ENCODE assay signal across 7 cellular contexts in the genomic region with DNA sequence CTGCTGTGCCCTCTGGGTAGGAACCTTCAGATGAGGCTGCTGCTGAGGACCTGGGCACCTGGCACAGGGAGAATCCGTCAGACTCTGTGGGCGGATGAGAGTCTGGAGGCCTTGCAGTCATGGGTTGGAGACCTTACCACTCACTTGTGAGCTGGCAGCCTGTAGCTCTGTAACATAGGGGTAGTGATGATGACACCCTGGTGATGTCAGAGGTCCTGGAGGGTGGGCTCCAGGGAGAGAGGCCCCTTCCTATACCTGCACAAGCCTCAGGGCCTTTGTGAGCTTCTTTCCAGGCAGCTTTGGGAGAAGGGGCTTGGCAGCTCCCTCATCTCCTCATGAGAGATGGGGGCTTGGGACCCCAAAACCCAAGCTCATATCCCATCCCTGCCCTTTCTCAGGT. TPM values are rescaled to one million over a fixed set of nuclear protein-coding genes. Genes with fewer than 3 reads are reported as not detected.
DNase-seq lines count a peak whose midpoint lies in the region; ATAC-seq and TF ChIP-seq lines count a peak whose summit lies in the region.
"Had no signal": no experiment of that assay in that cellular context is flagged by ENCODE, and none has a peak within 500 bp of the region (broad histone marks: within the 10 kb centered on the region; RNA-seq: fewer than 3 reads in every experiment).

No MANE protein-coding gene starts in this region.

- H3K9me3 Mint-ChIP-seq in activated T-cell treated with anti-CD3 and anti-CD28 coated beads, Interleukin-2, amount 50 U/mL, for 4 hours: no peaks in the 10 kb centered on the region

- H3K9me3 ChIP-seq in stomach: no peaks in the 10 kb centered on the region

- H3K4me1 Mint-ChIP-seq in activated T-cell treated with anti-CD3 and anti-CD28 coated beads, Interleukin-2, amount 50 U/mL, for 4 hours (ENCODE audit: low read depth): peaks cover 27% of the 10 kb centered on the region

- peaks cover 21 to 35% (median 31%) of the 10 kb centered on the region in 4 donors for H3K36me3 ChIP-seq in stomach

- peak overlapping the region in 2 of 4 donors; percentile 84 to 92 for H3K4me3 ChIP-seq in stomach

- H3K27me3 ChIP-seq in stomach: no peaks in the 10 kb centered on the region

- H3K27me3 Mint-ChIP-seq in activated T-cell treated with anti-CD3 and anti-CD28 coated beads, Interleukin-2, amount 50 U/mL, for 4 hours (ENCODE audit: low read depth): no peaks in the 10 kb centered on the region

- DNase-seq in activated T-cell treated with anti-CD3 and anti-CD28 coated beads, Interleukin-2, amount 50 U/mL, for 4 hours: no peak
- DNase-seq in activated T-cell treated with anti-CD3 and anti-CD28 coated beads, Interleukin-2, amount 50 U/mL, for 48 hours: no peak
- DNase-seq in epithelial cell of prostate (ENCODE audit: low read depth, low spot score): no peak
- no peak for DNase-seq in stomach
- DNase-seq in SW 1271 (lab: John Stamatoyannopoulos, UW): no peak
- no peak for DNase-seq in NCI-H524 treated with DMSO at 0.1 percent for 48 hours (lab: John Stamatoyannopoulos, UW)
- DNase-seq: NCI-H1417 had no signal

- peak overlapping the region; percentile 99 for H3K27ac ChIP-seq in epithelial cell of prostate
- H3K27ac ChIP-seq in stomach: peak overlapping the region in 3 of 5 donors; percentile 95 to 98 (median 96)

- TF ChIP-seq CTCF in stomach (IDR thresholded peaks at IDR 0.05): no peak

- no peak for TF ChIP-seq EP300 in stomach (IDR thresholded peaks at IDR 0.05)

- no peak for ATAC-seq in activated T-cell treated with anti-CD3 and anti-CD28 coated beads, Interleukin-2, amount 50 U/mL, for 4 hours

- 58 to 72% (median 63%) methylated on average over 2 of the region's 2 CpGs; no CpG with 5 or more reads in 1 of the 5 donors for WGBS in stomach, 5 donors

- intact Hi-C loops in stomach (cut with DNase I; ENCODE audit: low total_unique reads): loop anchor here (10.0 kb wide), 1 partner anchor 53 kb away; a partner anchor contains a TSS

- TF ChIP-seq POLR2A in stomach (IDR thresholded peaks at IDR 0.05): no peak

- peak overlapping the region; percentile 78 for H3K4me3 Mint-ChIP-seq in activated T-cell treated with anti-CD3 and anti-CD28 coated beads, Interleukin-2, amount 50 U/mL, for 4 hours

- H3K36me3 Mint-ChIP-seq in activated T-cell treated with anti-CD3 and anti-CD28 coated beads, Interleukin-2, amount 50 U/mL, for 4 hours (ENCODE audit: insufficient read depth): no peaks in the 10 kb centered on the region

- H3K4me1 ChIP-seq in stomach: peaks cover 32 to 51% (median 46%) of the 10 kb centered on the region in 4 donors

RNA-seq across cellular contexts. Expression of a gene that starts 1.6 kb away (rescaled TPM):
- total RNA-seq in activated T-cell treated with anti-CD3 and anti-CD28 coated beads, Interleukin-2, amount 50 U/mL, for 4 hours: 1 to 10 TPM; 1.5 to 3.0 (median 2.1) TPM
- total RNA-seq in stomach: 100 to 1,000 TPM in 1 of 5 donors, 10 to 100 TPM in 3, 1 to 10 TPM in 1; 5.2 to 254 (median 12.5) TPM
- polyA plus RNA-seq in stomach: 1 to 10 TPM; 2.1 to 7.5 (median 2.9) TPM

RNA-seq across cellular contexts. Expression of a gene that starts 3.6 kb away (rescaled TPM):
- total RNA-seq in activated T-cell treated with anti-CD3 and anti-CD28 coated beads, Interleukin-2, amount 50 U/mL, for 4 hours: 100 to 1,000 TPM; 235 to 264 (median 244) TPM
- total RNA-seq in stomach: 100 to 1,000 TPM; 107 to 677 (median 423) TPM
- polyA plus RNA-seq in stomach: 100 to 1,000 TPM; 114 to 237 (median 157) TPM

RNA-seq across cellular contexts. Expression of a gene that starts 36.7 kb away (rescaled TPM):
- 10 to 100 TPM; 18.1 to 19.8 (median 19.0) TPM for total RNA-seq in activated T-cell treated with anti-CD3 and anti-CD28 coated beads, Interleukin-2, amount 50 U/mL, for 4 hours
- total RNA-seq in stomach: 10 to 100 TPM in 4 of 5 donors, 1 to 10 TPM in 1; 5.8 to 19.7 (median 10.5) TPM
- 1 to 10 TPM; 5.2 to 9.0 (median 5.5) TPM for polyA plus RNA-seq in stomach

RNA-seq across cellular contexts. Expression of a gene that starts 52.7 kb away (rescaled TPM):
- total RNA-seq in activated T-cell treated with anti-CD3 and anti-CD28 coated beads, Interleukin-2, amount 50 U/mL, for 4 hours: 10 to 100 TPM; 76.2 to 82.7 (median 76.4) TPM
- 100 to 1,000 TPM in 1 of 5 donors, 10 to 100 TPM in 4; 21.9 to 311 (median 30.5) TPM for total RNA-seq in stomach
- 10 to 100 TPM in 1 of 3 donors, 1 to 10 TPM in 2; 7.6 to 12.7 (median 9.0) TPM for polyA plus RNA-seq in stomach

RNA-seq across cellular contexts. Expression of a gene that starts 53.0 kb away (rescaled TPM):
- total RNA-seq in activated T-cell treated with anti-CD3 and anti-CD28 coated beads, Interleukin-2, amount 50 U/mL, for 4 hours: 10 to 100 TPM; 20.3 to 22.3 (median 22.1) TPM
- 10 to 100 TPM in 3 of 5 donors, 1 to 10 TPM in 2; 5.8 to 17.9 (median 13.0) TPM for total RNA-seq in stomach
- polyA plus RNA-seq in stomach: 1 to 10 TPM; 2.4 to 4.0 (median 3.2) TPM
